In genomic region chr22:32562916-32563315, GRCh38 we compare ENCODE assay signal across 19 cellular contexts.
"Had no signal": no experiment of that assay in that cellular context is flagged by ENCODE, and none has a peak within 500 bp of the region (broad histone marks: within the 10 kb centered on the region; RNA-seq: fewer than 3 reads in every experiment).

No MANE protein-coding gene starts in this region.

- H3K4me1 Mint-ChIP-seq: naive thymus-derived CD8-positive, alpha-beta T cell; T-helper 17 cell had no signal

- ATAC-seq: gastroesophageal sphincter; mucosa of descending colon; naive thymus-derived CD8-positive, alpha-beta T cell; SK-N-SH treated with all-trans-retinoic acid at 6 μM for 48 hours; stimulated activated naive CD8-positive, alpha-beta T cell treated with anti-CD3 and anti-CD28 coated beads, Interleukin-15, Interleukin-2, amounts not matched to agents 100 U/mL and 50 U/mL, for 24 hours; T-helper 17 cell had no signal

- H3K27me3 ChIP-seq: gastroesophageal sphincter, hepatocyte, neutrophil, testis had no signal

- H3K36me3 Mint-ChIP-seq: activated naive CD8-positive, alpha-beta T cell; naive thymus-derived CD8-positive, alpha-beta T cell had no signal

- H3K9me3 Mint-ChIP-seq: naive thymus-derived CD8-positive, alpha-beta T cell had no signal

- H3K27ac ChIP-seq: hepatocyte, neutrophil, testis had no signal

- H3K36me3 ChIP-seq: gastroesophageal sphincter, neutrophil had no signal

- H3K4me1 ChIP-seq: testis had no signal

- H3K4me3 Mint-ChIP-seq: activated naive CD8-positive, alpha-beta T cell; naive thymus-derived CD8-positive, alpha-beta T cell; T-helper 17 cell had no signal

- H3K27ac Mint-ChIP-seq: activated naive CD8-positive, alpha-beta T cell; progenitor cell of endocrine pancreas; T-helper 17 cell had no signal

- H3K9me3 ChIP-seq: gastroesophageal sphincter, mucosa of descending colon, neutrophil, testis had no signal

- H3K4me3 ChIP-seq: gastroesophageal sphincter, hepatocyte, lung, mucosa of descending colon, testis had no signal

- DNase-seq: activated CD4-positive, alpha-beta T cell treated with anti-CD3 and anti-CD28 coated beads, Interleukin-2, amount 50 U/mL, for 1 hour; activated gamma-delta T cell; activated T-cell treated with anti-CD3 and anti-CD28 coated beads, Interleukin-2, amount 50 U/mL, for 1 hour; anterior cingulate cortex; mucosa of descending colon; naive thymus-derived CD8-positive, alpha-beta T cell; SHP77; stimulated activated CD4-positive, alpha-beta T cell treated with anti-CD3 and anti-CD28 coated beads, Interleukin-4, amount 100 ng/mL, for 1 hour; stimulated activated CD8-positive, alpha-beta memory T cell treated with anti-CD3 and anti-CD28 coated beads, Interleukin-4, amount 100 ng/mL, for 48 hours; stimulated activated naive CD8-positive, alpha-beta T cell treated with anti-CD3 and anti-CD28 coated beads, Interleukin-15, Interleukin-2, amounts not matched to agents 100 U/mL and 50 U/mL, for 24 hours; T-helper 17 cell; testis had no signal
